Comparison of ENCODE assay signal across 8 cellular contexts in the genomic region with DNA sequence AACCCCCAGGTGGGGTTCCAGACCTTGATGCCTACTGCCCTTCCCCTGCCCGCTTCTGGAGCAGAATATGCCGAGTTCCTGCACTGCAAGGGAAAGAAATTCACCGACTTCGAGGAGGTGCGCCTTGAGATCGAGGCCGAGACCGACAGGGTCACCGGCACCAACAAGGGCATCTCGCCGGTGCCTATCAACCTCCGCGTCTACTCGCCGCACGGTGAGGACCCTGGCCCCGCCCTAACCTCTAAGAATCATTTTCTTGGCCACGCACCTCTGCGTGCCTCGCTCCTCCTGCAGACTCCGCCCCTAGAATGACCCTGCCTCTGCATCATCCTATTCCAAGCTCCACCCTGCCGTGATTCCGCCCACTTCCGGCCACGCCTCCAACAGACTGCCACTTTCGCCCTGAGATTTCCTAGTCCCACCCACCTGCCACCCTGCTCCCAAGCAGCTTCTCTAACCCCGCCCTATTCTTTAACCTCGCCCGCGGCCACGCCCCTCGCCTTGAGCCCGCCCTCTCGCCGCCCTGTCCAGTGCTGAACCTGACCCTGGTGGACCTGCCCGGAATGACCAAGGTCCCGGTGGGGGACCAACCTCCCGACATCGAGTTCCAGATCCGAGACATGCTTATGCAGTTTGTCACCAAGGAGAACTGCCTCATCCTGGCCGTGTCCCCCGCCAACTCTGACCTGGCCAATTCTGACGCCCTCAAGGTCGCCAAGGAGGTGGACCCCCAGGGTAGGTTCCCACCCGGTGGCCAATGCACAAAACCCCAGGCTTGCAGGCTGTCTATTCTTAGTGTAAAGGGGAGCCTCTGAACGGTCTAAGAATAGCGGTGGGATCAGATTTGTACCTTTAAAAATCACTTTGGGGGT. TPM values are rescaled to one million over a fixed set of nuclear protein-coding genes. Genes with fewer than 3 reads are reported as not detected.
DNase-seq lines count a peak whose midpoint lies in the region; ATAC-seq and TF ChIP-seq lines count a peak whose summit lies in the region.

No MANE protein-coding gene starts in this region.

- H3K27ac Mint-ChIP-seq in progenitor cell of endocrine pancreas, result peak overlapping the region; percentile 44

- H3K9me3 ChIP-seq in BE2C (no peaks in the 10 kb centered on the region), adrenal gland (replicated peaks in 1 of 3) (no peaks in the 10 kb centered on the region), left ventricle myocardium inferior (replicated peaks) (no peaks in the 10 kb centered on the region), upper lobe of right lung (no peaks in the 10 kb centered on the region)

- H3K27ac ChIP-seq in HL-60 (replicated peaks), result peak overlapping the region; percentile 36
- H3K27ac ChIP-seq in adrenal gland, result peak overlapping the region in 3 of 5 donors; percentile 3 to 61 (median 54)
- peak overlapping the region; percentile 52 for H3K27ac ChIP-seq in left ventricle myocardium inferior (replicated peaks)
- H3K27ac ChIP-seq in upper lobe of right lung, result no peak overlapping the region

- peak; percentile 83 for ATAC-seq in GM19397 (IDR thresholded peaks at IDR 0.05; ENCODE audit: unreplicated experiment)
- ATAC-seq in upper lobe of right lung, result peak; percentile 97

- H3K36me3 ChIP-seq in BE2C, result peaks cover 17% of the 10 kb centered on the region
- H3K36me3 ChIP-seq in adrenal gland (replicated peaks in 1 of 2), result no peaks in the 10 kb centered on the region
- no peaks in the 10 kb centered on the region for H3K36me3 ChIP-seq in left ventricle myocardium inferior
- no peaks in the 10 kb centered on the region for H3K36me3 ChIP-seq in upper lobe of right lung

- H3K4me1 ChIP-seq in BE2C (peaks cover 11% of the 10 kb centered on the region), adrenal gland (replicated peaks in 1 of 2) (peaks cover 0 to 20% of the 10 kb centered on the region in 2 donors), left ventricle myocardium inferior (peaks cover 28% of the 10 kb centered on the region), upper lobe of right lung (peaks cover 13% of the 10 kb centered on the region)

- TF ChIP-seq CTCF in BE2C (IDR thresholded peaks at IDR 0.05; ENCODE audit: low read depth, low read length), result no peak
- no peak for TF ChIP-seq CTCF in HL-60 (IDR thresholded peaks at IDR 0.05; ENCODE audit: insufficient read depth, low read length)
- TF ChIP-seq CTCF in adrenal gland (IDR thresholded peaks at IDR 0.05), result peak in 3 of 6 experiments; percentile 24 to 46 (median 41)
- no peak for TF ChIP-seq CTCF in left ventricle myocardium inferior (IDR thresholded peaks at IDR 0.05; ENCODE audit: borderline replicate concordance)
- peak; percentile 22 for TF ChIP-seq CTCF in progenitor cell of endocrine pancreas (IDR thresholded peaks at IDR 0.05; ENCODE audit: unreplicated experiment)
- no peak for TF ChIP-seq CTCF in upper lobe of right lung (IDR thresholded peaks at IDR 0.05)

- H3K9me3 Mint-ChIP-seq in progenitor cell of endocrine pancreas (ENCODE audit: low read depth), result no peaks in the 10 kb centered on the region

- H3K4me3 ChIP-seq in BE2C (ENCODE audit: low read depth, low read length), result peak overlapping the region; percentile 45
- peak overlapping the region; percentile 31 for H3K4me3 ChIP-seq in HL-60 (replicated peaks; ENCODE audit: insufficient read depth, low read length)
- peak overlapping the region in 1 of 4 donors; percentile 34 for H3K4me3 ChIP-seq in adrenal gland
- peak overlapping the region; percentile 62 for H3K4me3 ChIP-seq in left ventricle myocardium inferior
- peak overlapping the region; percentile 44 for H3K4me3 ChIP-seq in upper lobe of right lung

- intact Hi-C loops in adrenal gland (cut with DNase I), result no loop called here
- intact Hi-C loops in left ventricle myocardium inferior (cut with micrococcal nuclease), result no loop called here
- intact Hi-C loops in upper lobe of right lung (cut with DNase I), result no loop called here

- peaks cover 3% of the 10 kb centered on the region for H3K27me3 Mint-ChIP-seq in progenitor cell of endocrine pancreas

- WGBS in adrenal gland, 4 donors, result 10 to 17% (median 13%) methylated on average over 21 to 47 of the region's 47 CpGs

- no peaks in the 10 kb centered on the region for H3K36me3 Mint-ChIP-seq in progenitor cell of endocrine pancreas (ENCODE audit: insufficient read depth)

- peak; percentile 96 for DNase-seq in BE2C
- DNase-seq in HL-60 (ENCODE audit: low read depth in 1 of 2, low spot score in 1 of 2), result peak; percentile 95 to 98
- DNase-seq in SW480 (ENCODE audit: low spot score), result peak; percentile 75
- peak; percentile 94 to 98 (median 98) for DNase-seq in adrenal gland
- DNase-seq in left ventricle myocardium inferior, result peak; percentile 92
- peak; percentile 87 for DNase-seq in progenitor cell of endocrine pancreas (ENCODE audit: low spot score, unreplicated experiment)
- peak; percentile 98 for DNase-seq in upper lobe of right lung

- no peak for TF ChIP-seq POLR2A in adrenal gland (IDR thresholded peaks at IDR 0.05)

- H3K27me3 ChIP-seq in BE2C (no peaks in the 10 kb centered on the region), HL-60 (ENCODE audit: insufficient read depth, poor library complexity, severe bottlenecking) (no peaks in the 10 kb centered on the region), adrenal gland (no peaks in the 10 kb centered on the region), left ventricle myocardium inferior (ENCODE audit: low read depth) (no peaks in the 10 kb centered on the region), upper lobe of right lung (no peaks in the 10 kb centered on the region)

- peak overlapping the region; percentile 68 for H3K4me3 Mint-ChIP-seq in progenitor cell of endocrine pancreas (ENCODE audit: low read depth)

- H3K4me1 Mint-ChIP-seq in progenitor cell of endocrine pancreas (ENCODE audit: low read depth), result peaks cover 6% of the 10 kb centered on the region

RNA-seq across cellular contexts. Expression of gene DNM1, which starts 15.6 kb away (rescaled TPM):
- 83.3 TPM for polyA plus RNA-seq in BE2C (2012; ENCODE audit: insufficient read depth, insufficient read length, low read depth)
- total RNA-seq in adrenal gland (10 to 100 TPM in 6 of 8 donors, 1 to 10 TPM in 2; 2.4 to 14.7 (median 12.2) TPM), left ventricle myocardium inferior (4.9 TPM), progenitor cell of endocrine pancreas (34.1 and 38.0 TPM in 2 replicates), upper lobe of right lung (5.2 TPM)
- polyA plus RNA-seq in adrenal gland, result 10 to 100 TPM in 2 of 3 donors, 1 to 10 TPM in 1; 5.8 to 44.3 (median 17.5) TPM

RNA-seq across cellular contexts. Expression of gene CIZ1, which starts 27.4 kb away (rescaled TPM):
- polyA plus RNA-seq in BE2C (2012; ENCODE audit: insufficient read depth, insufficient read length, low read depth), result 260 TPM
- total RNA-seq in adrenal gland (100 to 1,000 TPM in 3 of 8 donors, 10 to 100 TPM in 5; 49.5 to 142 (median 88.2) TPM), left ventricle myocardium inferior (74.9 TPM), progenitor cell of endocrine pancreas (155 and 164 TPM in 2 replicates), upper lobe of right lung (107 TPM)
- polyA plus RNA-seq in adrenal gland, result 100 to 1,000 TPM in 1 of 3 donors, 10 to 100 TPM in 2; 63.0 to 134 (median 65.2) TPM

RNA-seq across cellular contexts. Expression of gene GOLGA2, which starts 57.1 kb away (rescaled TPM):
- 76.2 TPM for polyA plus RNA-seq in BE2C (2012; ENCODE audit: insufficient read depth, insufficient read length, low read depth)
- total RNA-seq in adrenal gland (10 to 100 TPM; 35.8 to 92.8 (median 81.3) TPM), left ventricle myocardium inferior (86.9 TPM), progenitor cell of endocrine pancreas (87.0 and 108 TPM in 2 replicates), upper lobe of right lung (88.7 TPM)
- polyA plus RNA-seq in adrenal gland, result 100 to 1,000 TPM in 2 of 3 donors, 10 to 100 TPM in 1; 87.7 to 221 (median 124) TPM

RNA-seq across cellular contexts. Expression of gene SWI5, which starts 57.3 kb away (rescaled TPM):
- 15.7 TPM for polyA plus RNA-seq in BE2C (2012; ENCODE audit: insufficient read depth, insufficient read length, low read depth)
- total RNA-seq in adrenal gland (10 to 100 TPM; 17.7 to 58.9 (median 26.2) TPM), left ventricle myocardium inferior (16.2 TPM), progenitor cell of endocrine pancreas (18.8 and 20.7 TPM in 2 replicates), upper lobe of right lung (18.9 TPM)
- 10 to 100 TPM; 20.2 to 30.1 (median 25.0) TPM for polyA plus RNA-seq in adrenal gland

RNA-seq across cellular contexts. Expression of gene BBLN, which starts 58.7 kb away (rescaled TPM):
- 221 TPM for polyA plus RNA-seq in BE2C (2012; ENCODE audit: insufficient read depth, insufficient read length, low read depth)
- total RNA-seq in adrenal gland (1,000 to 10,000 TPM in 4 of 8 donors, 100 to 1,000 TPM in 4; 199 to 1,914 (median 666) TPM), left ventricle myocardium inferior (52.5 TPM), progenitor cell of endocrine pancreas (57.3 and 62.5 TPM in 2 replicates), upper lobe of right lung (39.0 TPM)
- 100 to 1,000 TPM in 2 of 3 donors, 1 to 10 TPM in 1; 5.5 to 924 (median 522) TPM for polyA plus RNA-seq in adrenal gland
